ENCODE assay signal across 7 cellular contexts in the genomic region with DNA sequence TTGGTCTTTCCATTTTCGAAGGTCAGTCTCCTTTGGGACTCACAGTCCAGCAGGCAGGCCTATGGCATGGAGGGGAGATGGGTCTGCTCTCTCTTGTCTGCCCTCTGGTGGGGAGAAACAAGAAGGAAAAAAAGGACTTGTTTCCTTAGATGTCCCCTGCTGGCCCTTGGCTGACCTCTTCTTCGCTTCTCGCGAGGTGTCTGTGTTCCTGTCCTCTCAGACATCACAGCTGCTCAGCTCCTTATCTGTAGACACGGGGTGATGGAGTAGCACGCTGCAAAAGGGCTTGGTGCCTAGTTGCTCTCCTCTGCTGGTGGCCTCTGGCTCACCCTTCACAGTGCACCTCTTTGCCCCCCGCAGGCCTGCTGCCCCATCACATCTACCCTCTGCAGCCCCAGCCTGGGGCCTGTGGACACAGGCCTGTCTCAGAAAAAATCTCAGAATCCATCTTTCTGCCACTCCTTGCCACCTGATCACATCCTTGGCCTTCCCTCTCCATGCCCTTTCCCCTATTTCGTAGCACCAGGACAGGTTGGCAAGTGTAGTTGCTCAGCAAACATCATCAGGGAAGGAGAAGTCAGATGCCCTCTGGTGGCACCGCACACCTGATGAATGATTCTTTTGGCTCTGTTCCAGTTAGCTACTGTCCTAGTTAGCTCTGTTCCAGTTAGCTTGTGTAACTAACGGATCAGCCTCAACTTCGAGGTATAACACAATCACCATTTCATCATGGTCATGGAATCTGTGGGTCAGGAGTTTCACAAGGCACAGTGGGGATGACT. TPM values are rescaled to one million over a fixed set of nuclear protein-coding genes. Genes with fewer than 3 reads are reported as not detected.
DNase-seq lines count a peak whose midpoint lies in the region; ATAC-seq, FAIRE-seq and TF ChIP-seq lines count a peak whose summit lies in the region.

No MANE protein-coding gene starts in this region.

- H3K9ac ChIP-seq in skeletal muscle tissue (ENCODE audit: low read depth in 1 of 3, low read length in 3 of 3), result no peak overlapping the region

- no peaks in the 10 kb centered on the region for H3K9me3 ChIP-seq in skeletal muscle tissue (ENCODE audit: control insufficient read depth in 3 of 3, low read length in 3 of 3)

- H3K27ac ChIP-seq in skeletal muscle tissue (ENCODE audit: low read depth, low read length), result peak overlapping the region; percentile 8

- peaks cover 13 to 14% (median 14%) of the 10 kb centered on the region in 3 donors for H3K4me1 ChIP-seq in skeletal muscle tissue (ENCODE audit: control insufficient read depth in 3 of 3, insufficient read depth in 3 of 3, low read length in 3 of 3)

- DNase-seq in GM04504 (ENCODE audit: low read depth) (peak; percentile 61), MV-4-11 (lab: John Stamatoyannopoulos, UW) (peak; percentile 76), SKM-1 treated with dmso at 0.1 percent for 144 hours (lab: John Stamatoyannopoulos, UW; ENCODE audit: unreplicated experiment) (peak; percentile 89), bronchial epithelial cell (ENCODE audit: low read depth) (peak; percentile 73), iPS-NIHi7 (ENCODE audit: extremely low spot score) (peak; percentile 89)

- H3K4me3 ChIP-seq in bronchial epithelial cell (ENCODE audit: low read depth, low read length) (no peak overlapping the region), skeletal muscle tissue (ENCODE audit: low read length in 3 of 3) (peak overlapping the region in 1 of 3 donors; percentile 13)

- ATAC-seq in GM18511 (IDR thresholded peaks at IDR 0.05; ENCODE audit: unreplicated experiment), result no peak

- TF ChIP-seq CTCF in bronchial epithelial cell (IDR thresholded peaks at IDR 0.05; ENCODE audit: insufficient read depth, low read length, severe bottlenecking), result peak; percentile 77

- FAIRE-seq in bronchial epithelial cell (lab: Jason Lieb, UNC), result peak; percentile 77

- H3K27me3 ChIP-seq in bronchial epithelial cell (ENCODE audit: control insufficient read depth, insufficient read depth, low read length) (no peaks in the 10 kb centered on the region), skeletal muscle tissue (ENCODE audit: control insufficient read depth in 3 of 3, insufficient read depth in 3 of 3, low read length in 3 of 3) (no peaks in the 10 kb centered on the region)

- no peaks in the 10 kb centered on the region for H3K36me3 ChIP-seq in bronchial epithelial cell (ENCODE audit: control insufficient read depth, insufficient read depth, low read length)
- H3K36me3 ChIP-seq in skeletal muscle tissue (ENCODE audit: control insufficient read depth in 3 of 3, insufficient read depth in 3 of 3, low read length in 3 of 3), result no peaks in the 10 kb centered on the region

RNA-seq across cellular contexts. Expression of a gene that starts 18.7 kb away (rescaled TPM):
- total RNA-seq in bronchial epithelial cell, result 81.9 and 173 TPM in 2 replicates
- 64.2 TPM for total RNA-seq in skeletal muscle tissue

RNA-seq across cellular contexts. Expression of a gene that starts 25.6 kb away (rescaled TPM):
- total RNA-seq in bronchial epithelial cell (1.3 and 1.5 TPM in 2 replicates), skeletal muscle tissue (5.7 TPM)
